In genomic region chr6:155314092-155314772, GRCh38 we compare ENCODE assay signal across 1 cellular context.
TF ChIP-seq lines count a peak whose summit lies in the region.

TSS of gene TFB1M (minus strand) at chr6:155314484. CDS start at chr6:155314428, 56 bp downstream.

TF ChIP-seq in K562, 482 proteins besides CTCF, POLR2A, EP300 and RAD21 (continued from another document and continues in another):
- TF ChIP-seq RREB1 (CRISPR knock-in tag; IDR thresholded peaks at IDR 0.05), result no peak
- TF ChIP-seq ZNF263 (CRISPR knock-in tag; IDR thresholded peaks at IDR 0.05; ENCODE audit: borderline replicate concordance), result peak; percentile 80; the same call in 1 of the 2 replicates
- TF ChIP-seq HDAC2 (IDR thresholded peaks at IDR 0.05), result 0 out of 2 replicates have a peak, but pooled peaks have one; percentile 59
- no peak for TF ChIP-seq ZBTB9 (CRISPR knock-in tag; IDR thresholded peaks at IDR 0.05)
- TF ChIP-seq CLOCK (CRISPR knock-in tag; IDR thresholded peaks at IDR 0.05; ENCODE audit: borderline replicate concordance), result no peak
- no peak for TF ChIP-seq ZBED1 (IDR thresholded peaks at IDR 0.05)
- TF ChIP-seq GTF2F1 (IDR thresholded peaks at IDR 0.05; ENCODE audit: low read depth, low read length), result no peak
- no peak; the same call in none of the 2 replicates for TF ChIP-seq MYC (IDR thresholded peaks at IDR 0.05; ENCODE audit: low read depth, low read length)
- TF ChIP-seq MYC (CRISPR knock-in tag; IDR thresholded peaks at IDR 0.05; ENCODE audit: borderline replicate concordance, low read depth), result peak; percentile 49; the same call in 1 of the 2 replicates
- peak; percentile 93 for TF ChIP-seq PHF8 (IDR thresholded peaks at IDR 0.05; ENCODE audit: borderline replicate concordance, low read length)
- TF ChIP-seq BDP1 (IDR thresholded peaks at IDR 0.05; ENCODE audit: insufficient read depth, insufficient read length), result no peak
- TF ChIP-seq ATF4 (CRISPR knock-in tag; IDR thresholded peaks at IDR 0.05), result no peak
- TF ChIP-seq RB1 (IDR thresholded peaks at IDR 0.05; ENCODE audit: low read depth), result no peak; the same call in 1 of the 2 replicates
- TF ChIP-seq ZFP30 (CRISPR knock-in tag; IDR thresholded peaks at IDR 0.05; ENCODE audit: borderline replicate concordance), result no peak
- TF ChIP-seq ZZZ3 (IDR thresholded peaks at IDR 0.05), result no peak
- no peak for TF ChIP-seq SRSF3 (IDR thresholded peaks at IDR 0.05; ENCODE audit: insufficient read depth, low read length)
- TF ChIP-seq SIN3A (IDR thresholded peaks at IDR 0.05; ENCODE audit: borderline replicate concordance in 2 of 2, control insufficient read depth in 1 of 2, low read depth in 2 of 2, low read length in 2 of 2), result peak; percentile 54 to 58; a peak in 2 of 4 replicates
- no peak for TF ChIP-seq ZNF668 (CRISPR knock-in tag; IDR thresholded peaks at IDR 0.05)
- TF ChIP-seq DMBX1 (CRISPR knock-in tag; IDR thresholded peaks at IDR 0.05; ENCODE audit: borderline replicate concordance), result no peak
- no peak for TF ChIP-seq ZNF407 (IDR thresholded peaks at IDR 0.05; ENCODE audit: low read depth)
- TF ChIP-seq, protein P1, sequence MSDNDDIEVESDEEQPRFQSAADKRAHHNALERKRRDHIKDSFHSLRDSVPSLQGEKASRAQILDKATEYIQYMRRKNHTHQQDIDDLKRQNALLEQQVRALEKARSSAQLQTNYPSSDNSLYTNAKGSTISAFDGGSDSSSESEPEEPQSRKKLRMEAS (CRISPR knock-in tag; IDR thresholded peaks at IDR 0.05), result peak; percentile 65; the same call in 1 of the 2 replicates
- TF ChIP-seq JUND (IDR thresholded peaks at IDR 0.05; ENCODE audit: borderline replicate concordance, low read depth, low read length), result 0 out of 2 replicates have a peak, but pooled peaks have one; percentile 15
- TF ChIP-seq JUND (tag; IDR thresholded peaks at IDR 0.05; ENCODE audit: borderline replicate concordance, low read depth, low read length), result no peak; the same call in 2 of the 3 replicates
- TF ChIP-seq IRF2 (CRISPR knock-in tag; IDR thresholded peaks at IDR 0.05), result no peak
- TF ChIP-seq ZNF175 (CRISPR knock-in tag; IDR thresholded peaks at IDR 0.05; ENCODE audit: low read depth), result no peak
- TF ChIP-seq ZNF507 (tag; conservative IDR thresholded peaks at IDR 0.05), result no peak
- no peak for TF ChIP-seq PHF20 (IDR thresholded peaks at IDR 0.05; ENCODE audit: partially characterized antibody)
- no peak for TF ChIP-seq TCF7L2 (IDR thresholded peaks at IDR 0.05; ENCODE audit: low read depth, low read length)
- TF ChIP-seq ERF (CRISPR knock-in tag; IDR thresholded peaks at IDR 0.05), result no peak
- 0 out of 2 replicates have a peak, but pooled peaks have one; percentile 49 for TF ChIP-seq ZNF431 (CRISPR knock-in tag; IDR thresholded peaks at IDR 0.05)
- TF ChIP-seq TAF1 (IDR thresholded peaks at IDR 0.05; ENCODE audit: control insufficient read depth, extremely low read depth, insufficient read depth, low read length, severe bottlenecking), result peak; percentile 93
- TF ChIP-seq SAP30 (IDR thresholded peaks at IDR 0.05; ENCODE audit: borderline replicate concordance, insufficient read depth, low read depth, low read length, poor library complexity, severe bottlenecking), result peak; percentile 84
- TF ChIP-seq SIN3B (IDR thresholded peaks at IDR 0.05; ENCODE audit: low read depth), result peak; percentile 69
- TF ChIP-seq POLR2AphosphoS2 (IDR thresholded peaks at IDR 0.05; ENCODE audit: low read length), result peak; percentile 67; the same call in 1 of the 2 replicates
- TF ChIP-seq KDM1A (IDR thresholded peaks at IDR 0.05), result no peak
- no peak for TF ChIP-seq ZNF184 (CRISPR knock-in tag; IDR thresholded peaks at IDR 0.05)
- TF ChIP-seq, protein P2, sequence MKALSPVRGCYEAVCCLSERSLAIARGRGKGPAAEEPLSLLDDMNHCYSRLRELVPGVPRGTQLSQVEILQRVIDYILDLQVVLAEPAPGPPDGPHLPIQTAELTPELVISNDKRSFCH (CRISPR knock-in tag; IDR thresholded peaks at IDR 0.05), result no peak
- TF ChIP-seq, protein P2 (tag; IDR thresholded peaks at IDR 0.05), result peak; percentile 83
- no peak for TF ChIP-seq HLTF (IDR thresholded peaks at IDR 0.05)
- no peak for TF ChIP-seq TRIM28 (IDR thresholded peaks at IDR 0.05)
- TF ChIP-seq, protein P3, sequence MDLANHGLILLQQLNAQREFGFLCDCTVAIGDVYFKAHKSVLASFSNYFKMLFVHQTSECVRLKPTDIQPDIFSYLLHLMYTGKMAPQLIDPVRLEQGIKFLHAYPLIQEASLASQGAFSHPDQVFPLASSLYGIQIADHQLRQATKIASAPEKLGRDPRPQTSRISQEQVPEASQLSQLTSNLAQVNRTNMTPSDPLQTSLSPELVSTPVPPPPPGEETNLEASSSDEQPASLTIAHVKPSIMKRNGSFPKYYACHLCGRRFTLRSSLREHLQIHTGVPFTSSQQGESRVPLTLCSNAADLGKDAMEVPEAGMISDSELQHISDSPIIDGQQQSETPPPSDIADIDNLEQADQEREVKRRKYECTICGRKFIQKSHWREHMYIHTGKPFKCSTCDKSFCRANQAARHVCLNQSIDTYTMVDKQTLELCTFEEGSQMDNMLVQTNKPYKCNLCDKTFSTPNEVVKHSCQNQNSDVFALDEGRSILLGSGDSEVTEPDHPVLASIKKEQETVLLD (IDR thresholded peaks at IDR 0.05), result peak; percentile 91
- TF ChIP-seq ZNF124 (CRISPR knock-in tag; IDR thresholded peaks at IDR 0.05), result no peak
